Comparison of ENCODE assay signal across 23 cellular contexts in the genomic region with DNA sequence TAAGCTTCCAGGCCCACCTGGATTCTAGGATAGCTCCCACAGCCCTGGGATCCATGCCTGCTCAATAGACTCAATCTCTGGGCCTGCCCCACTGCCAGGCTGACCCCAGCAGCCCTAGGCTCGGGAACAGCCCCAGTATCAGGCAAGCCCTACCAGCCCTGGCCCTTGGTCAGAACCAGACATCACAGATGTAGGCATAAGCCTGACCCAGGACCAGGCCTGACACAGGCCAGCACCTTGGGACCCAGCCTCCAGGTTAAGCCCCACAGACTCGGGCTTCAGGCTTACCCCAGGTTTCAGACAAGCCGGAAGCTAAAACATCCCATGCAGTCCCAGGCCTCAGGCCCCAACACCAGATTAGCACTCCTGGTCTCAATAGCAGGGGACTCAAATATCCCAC.
A peak's percentile ranks its signal among the peaks of the same experiment; 100 is the strongest.
DNase-seq lines count a peak whose midpoint lies in the region; ATAC-seq, FAIRE-seq and TF ChIP-seq lines count a peak whose summit lies in the region.
"Had no signal": no experiment of that assay in that cellular context is flagged by ENCODE, and none has a peak within 500 bp of the region (broad histone marks: within the 10 kb centered on the region; RNA-seq: fewer than 3 reads in every experiment).

No MANE protein-coding gene starts in this region.

- no peaks in the 10 kb centered on the region for H3K4me1 ChIP-seq in H1 (replicated peaks in 1 of 4; ENCODE audit: control insufficient read depth in 3 of 4, insufficient read depth in 4 of 4, low read length in 3 of 4)
- H3K4me1 ChIP-seq in neuronal stem cell (ENCODE audit: control insufficient read depth in 2 of 2, insufficient read depth in 1 of 2, low read depth in 1 of 2, low read length in 2 of 2), result no peaks in the 10 kb centered on the region
- no peaks in the 10 kb centered on the region for H3K4me1 ChIP-seq in esophagus squamous epithelium
- H3K4me1 ChIP-seq: BLaER1 treated with 17β-estradiol and CSF1 and Interleukin-3, amounts not matched to agents 10 nM and 100 nM; Caco-2 had no signal

- no peak overlapping the region for H4K5ac ChIP-seq in H1 (ENCODE audit: insufficient read length, low read depth, low read length)

- no peak overlapping the region for H2AK5ac ChIP-seq in H1 (ENCODE audit: low read depth, low read length)
- H2AK5ac ChIP-seq in neuronal stem cell (ENCODE audit: low read depth, low read length), result no peak overlapping the region

- no peak overlapping the region for H2BK15ac ChIP-seq in H1 (ENCODE audit: low read length)
- no peak overlapping the region for H2BK15ac ChIP-seq in neuronal stem cell (ENCODE audit: low read length)

- H4K91ac ChIP-seq in H1 (replicated peaks; ENCODE audit: insufficient read length, low read length) (no peak overlapping the region), neuronal stem cell (ENCODE audit: low read depth, low read length, poor library complexity) (no peak overlapping the region)

- H3K4ac ChIP-seq in H1 (replicated peaks; ENCODE audit: insufficient read length, low read depth, low read length) (no peak overlapping the region), neuronal stem cell (ENCODE audit: low read length) (no peak overlapping the region)

- TF ChIP-seq POLR2A in H1 (IDR thresholded peaks at IDR 0.05; ENCODE audit: control extremely low read depth in 1 of 2, low read depth in 2 of 2, low read length in 2 of 2) (no peak), esophagus squamous epithelium (IDR thresholded peaks at IDR 0.05) (no peak)

- FAIRE-seq in H1 (lab: Jason Lieb, UNC), result no peak
- FAIRE-seq: A204.1, D721Med, G401.6, GM12891, GM19239 had no signal

- H2AFZ ChIP-seq in H1 (ENCODE audit: low read length) (no peak overlapping the region), neuronal stem cell (ENCODE audit: low read length) (no peak overlapping the region)

- H2BK5ac ChIP-seq in H1 (ENCODE audit: low read depth, low read length) (no peak overlapping the region), neuronal stem cell (ENCODE audit: low read length) (no peak overlapping the region)

- H4K20me1 ChIP-seq in H1 (replicated peaks in 1 of 2; ENCODE audit: control insufficient read depth in 1 of 2, insufficient read depth in 2 of 2, low read length in 2 of 2), result no peaks in the 10 kb centered on the region
- H4K20me1 ChIP-seq: BLaER1 treated with 17β-estradiol and CSF1 and Interleukin-3, amounts not matched to agents 10 nM and 100 nM had no signal

- 96% methylated on average over 3 of the region's 3 CpGs; no CpG with 5 or more reads in 1 of the 2 experiments for WGBS in H1 (ENCODE audit: extremely low coverage in 1 of 2, insufficient coverage in 1 of 2, insufficient read length in 1 of 2, insufficient replicate concordance in 2 of 2, low coverage in 1 of 2, low lambda C conversion rate in 2 of 2, missing lambda C conversion rate in 1 of 2), 2 experiments
- no CpG with 5 or more reads among the region's 3 CpGs for WGBS in neuronal stem cell (ENCODE audit: extremely low coverage in 2 of 2, insufficient read length in 2 of 2, insufficient replicate concordance in 1 of 2), 2 donors
- 57 to 67% methylated on average over 1 to 2 of the region's 3 CpGs for WGBS in esophagus squamous epithelium, 2 donors

- no peak for TF ChIP-seq CTCF in H1 (IDR thresholded peaks at IDR 0.05; ENCODE audit: control extremely low read depth in 1 of 3, insufficient read depth in 1 of 3, low read depth in 1 of 3, low read length in 3 of 3)
- TF ChIP-seq CTCF in esophagus squamous epithelium (IDR thresholded peaks at IDR 0.05), result no peak

- CTCF ChIA-PET in H1 (lab: Charles Lee; ENCODE audit: partially characterized antibody), result interaction anchor here (1.0 to 1.2 kb wide), 2 partner anchors 62 to 64 kb away, joined by 3 to 4 read pairs; no protein-coding TSS in a partner anchor

- no peak for TF ChIP-seq EP300 in H1 (IDR thresholded peaks at IDR 0.05; ENCODE audit: borderline replicate concordance in 1 of 2, low read depth in 2 of 2, low read length in 2 of 2)

- no peak overlapping the region for H3K56ac ChIP-seq in H1 (replicated peaks; ENCODE audit: insufficient read length, low read depth, low read length)

- H3K27me3 ChIP-seq in H1 (replicated peaks in 1 of 4; ENCODE audit: control insufficient read depth in 3 of 4, extremely low read depth in 1 of 4, insufficient read depth in 3 of 4, low read length in 3 of 4) (no peaks in the 10 kb centered on the region), neuronal stem cell (ENCODE audit: control insufficient read depth in 3 of 3, insufficient read depth in 3 of 3, low read depth in 1 of 3, low read length in 3 of 3) (no peaks in the 10 kb centered on the region), esophagus squamous epithelium (no peaks in the 10 kb centered on the region)
- H3K27me3 ChIP-seq: BLaER1 treated with 17β-estradiol and CSF1 and Interleukin-3, amounts not matched to agents 10 nM and 100 nM had no signal

- no peaks in the 10 kb centered on the region; a peak in 1 of 8 replicates for H3K36me3 ChIP-seq in H1 (ENCODE audit: control insufficient read depth in 2 of 4, insufficient read depth in 4 of 4, low read length in 3 of 4)
- no peaks in the 10 kb centered on the region for H3K36me3 ChIP-seq in neuronal stem cell (replicated peaks in 1 of 2; ENCODE audit: control insufficient read depth in 2 of 2, insufficient read depth in 2 of 2, low read length in 2 of 2)
- H3K36me3 ChIP-seq in esophagus squamous epithelium, result no peaks in the 10 kb centered on the region
- H3K36me3 ChIP-seq: BLaER1 treated with 17β-estradiol and CSF1 and Interleukin-3, amounts not matched to agents 10 nM and 100 nM had no signal

- H2BK120ac ChIP-seq in H1 (replicated peaks; ENCODE audit: low read depth, low read length) (no peak overlapping the region), neuronal stem cell (ENCODE audit: low read depth, low read length) (no peak overlapping the region)

- no peak overlapping the region for H2BK12ac ChIP-seq in H1 (ENCODE audit: low read depth, low read length)
- H2BK12ac ChIP-seq in neuronal stem cell (ENCODE audit: low read length), result no peak overlapping the region

- H3K79me2 ChIP-seq in H1 (ENCODE audit: control insufficient read depth in 1 of 2, insufficient read depth in 2 of 2, low read length in 2 of 2), result no peaks in the 10 kb centered on the region

- DNase-seq in H1 (ENCODE audit: low read depth in 1 of 2, low spot score in 2 of 2) (no peak), neuronal stem cell (ENCODE audit: low spot score) (no peak), sciatic nerve (ENCODE audit: low spot score) (no peak), esophagus squamous epithelium (lab: John Stamatoyannopoulos, UW) (no peak)
- no peak for DNase-seq in activated CD8-positive, alpha-beta memory T cell treated with anti-CD3 and anti-CD28 coated beads, Interleukin-2, amount 50 U/mL, for 4 hours
- DNase-seq: 8988T; ACHN; AML-193; Caco-2; Calu3; CD4-positive, alpha-beta T cell; CD8-positive, alpha-beta T cell; DMS79 treated with DMSO at 0.1 percent for 48 hours; GF-D8 had no signal

- H3K4me3 ChIP-seq in H1 (ENCODE audit: extremely low read depth in 1 of 4, insufficient read depth in 2 of 4, low read depth in 3 of 4, low read length in 4 of 4), result no peak overlapping the region
- no peak overlapping the region for H3K4me3 ChIP-seq in neuronal stem cell (ENCODE audit: low read length in 2 of 2)
- no peak overlapping the region for H3K4me3 ChIP-seq in esophagus squamous epithelium
- H3K4me3 ChIP-seq: BLaER1 treated with 17β-estradiol and CSF1 and Interleukin-3, amounts not matched to agents 10 nM and 100 nM had no signal

- peaks cover 19 to 22% of the 10 kb centered on the region in 2 experiments for H3K9me3 ChIP-seq in H1 (ENCODE audit: insufficient read depth in 2 of 2, low read depth in 1 of 2, low read length in 1 of 2)
- H3K9me3 ChIP-seq in neuronal stem cell (replicated peaks in 1 of 2; ENCODE audit: control insufficient read depth in 2 of 2, insufficient read depth in 1 of 2, low read depth in 1 of 2, low read length in 2 of 2), result peaks cover 0 to 2% of the 10 kb centered on the region in 2 donors
- peaks cover 0 to 23% (median 0%) of the 10 kb centered on the region in 3 donors for H3K9me3 ChIP-seq in esophagus squamous epithelium

- no peak overlapping the region for H3K27ac ChIP-seq in H1 (ENCODE audit: low read depth, low read length)
- H3K27ac ChIP-seq in neuronal stem cell (replicated peaks; ENCODE audit: low read length), result no peak overlapping the region
- no peak overlapping the region for H3K27ac ChIP-seq in esophagus squamous epithelium
- H3K27ac ChIP-seq: BLaER1 treated with 17β-estradiol and CSF1 and Interleukin-3, amounts not matched to agents 10 nM and 100 nM; C4-2B had no signal

- H3K79me1 ChIP-seq in H1 (ENCODE audit: low read depth, low read length) (no peaks in the 10 kb centered on the region), neuronal stem cell (ENCODE audit: low read depth, low read length) (no peaks in the 10 kb centered on the region)

- no peak overlapping the region for H3K4me2 ChIP-seq in H1 (ENCODE audit: insufficient read depth in 1 of 2, low read depth in 2 of 2, low read length in 2 of 2)
- H3K4me2 ChIP-seq in neuronal stem cell (ENCODE audit: insufficient read depth, low read length, poor library complexity, severe bottlenecking), result no peak overlapping the region
- H3K4me2 ChIP-seq: BLaER1 treated with 17β-estradiol and CSF1 and Interleukin-3, amounts not matched to agents 10 nM and 100 nM had no signal

- no peak overlapping the region for H3K23ac ChIP-seq in H1 (ENCODE audit: insufficient read length)
- no peak overlapping the region for H3K23ac ChIP-seq in neuronal stem cell (ENCODE audit: low read depth, low read length, poor library complexity)

- H3K14ac ChIP-seq in H1 (ENCODE audit: insufficient read length) (no peak overlapping the region), neuronal stem cell (ENCODE audit: low read length) (no peak overlapping the region)

- no peak overlapping the region for H3K9ac ChIP-seq in H1 (replicated peaks in 1 of 4; ENCODE audit: extremely low read depth in 1 of 4, low read depth in 3 of 4, low read length in 3 of 4)
- H3K9ac ChIP-seq in neuronal stem cell (ENCODE audit: low read depth, low read length, poor library complexity), result no peak overlapping the region
- H3K9ac ChIP-seq: BLaER1 treated with 17β-estradiol and CSF1 and Interleukin-3, amounts not matched to agents 10 nM and 100 nM had no signal

- TF ChIP-seq RAD21 in H1 (IDR thresholded peaks at IDR 0.05 in 1 of 2, conservative IDR thresholded peaks at IDR 0.05 in 1 of 2; ENCODE audit: low read depth in 2 of 2, low read length in 2 of 2), result no peak

- no peaks in the 10 kb centered on the region for H3K23me2 ChIP-seq in H1 (ENCODE audit: low read depth, low read length)

- POLR2A ChIA-PET in H1 (lab: Charles Lee; ENCODE audit: partially characterized antibody), result no interaction called here

- no peak overlapping the region for H2BK20ac ChIP-seq in H1 (ENCODE audit: low read length)

- H4K8ac ChIP-seq in H1 (ENCODE audit: extremely low read depth, insufficient read depth, low read length), result peak overlapping the region; percentile 36; the same call in 1 of the 2 replicates
- no peak overlapping the region for H4K8ac ChIP-seq in neuronal stem cell (ENCODE audit: low read depth, low read length)

- peak; percentile 20 for ATAC-seq in sciatic nerve
- no peak for ATAC-seq in GM19467 (IDR thresholded peaks at IDR 0.05; ENCODE audit: unreplicated experiment)
- ATAC-seq in HG03039 (IDR thresholded peaks at IDR 0.05; ENCODE audit: unreplicated experiment), result no peak
- ATAC-seq: CD8-positive, alpha-beta T cell had no signal

- H3K18ac ChIP-seq in H1 (ENCODE audit: extremely low read depth, low read length) (no peak overlapping the region), neuronal stem cell (ENCODE audit: low read length) (peak overlapping the region; percentile 1)

- intact Hi-C loops in sciatic nerve (cut with DNase I) (loop anchor here (2.0 kb wide), 1 partner anchor 13 kb away; no protein-coding TSS in a partner anchor), esophagus squamous epithelium (cut with DNase I) (no loop called here)
